8 cellular contexts compared by ENCODE assay signal in the genomic region with DNA sequence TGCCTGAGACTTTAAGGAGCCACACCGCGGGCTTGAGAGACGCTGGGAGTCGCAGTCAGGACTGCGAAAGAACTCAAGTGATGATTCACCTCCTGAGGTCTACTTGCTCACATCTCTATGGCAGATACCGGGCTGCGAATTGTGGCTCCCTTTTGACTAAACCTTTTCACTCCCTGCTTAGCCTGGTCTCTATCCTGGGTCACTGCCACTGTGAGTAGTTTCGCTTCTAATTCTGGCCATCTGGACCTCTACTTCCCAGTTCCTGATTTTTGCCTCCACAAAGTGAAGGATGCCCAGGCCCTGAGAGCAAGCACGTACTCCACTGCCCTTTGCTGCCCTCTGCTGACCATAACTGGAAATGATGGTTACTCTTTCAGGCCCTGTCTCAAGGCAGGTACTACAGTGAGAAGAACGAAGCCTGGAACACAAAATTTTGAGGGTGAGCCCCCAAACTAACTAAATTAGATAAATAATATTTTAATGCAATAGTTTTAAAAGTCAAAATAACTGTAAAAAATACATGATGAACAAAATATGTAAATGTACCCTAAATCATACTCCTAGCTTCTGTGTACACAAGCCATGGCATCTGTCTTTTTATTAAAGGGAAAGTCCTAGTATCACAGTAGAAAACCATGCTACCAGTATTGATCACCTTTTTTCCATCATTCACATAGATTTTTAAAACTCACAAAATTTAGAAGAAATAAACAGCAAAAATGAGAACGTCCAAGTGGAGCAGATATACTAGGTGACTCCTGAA. TPM values are rescaled to one million over a fixed set of nuclear protein-coding genes. Genes with fewer than 3 reads are reported as not detected.
DNase-seq lines count a peak whose midpoint lies in the region; ATAC-seq and TF ChIP-seq lines count a peak whose summit lies in the region.

No MANE protein-coding gene starts in this region.

- H3K27ac ChIP-seq in ascending aorta (peak overlapping the region; percentile 78 to 80), right atrium auricular region (peak overlapping the region; percentile 32 to 36)

- no peak for TF ChIP-seq POLR2A in NB4 (IDR thresholded peaks at IDR 0.05; ENCODE audit: extremely low read depth, insufficient read length)

- intact Hi-C loops in ascending aorta (cut with DNase I): loop anchor here (1.0 to 10.0 kb wide), 6 partner anchors 217 to 595 kb away; partner anchors contain the start of gene PDE5A

- peak; percentile 94 for ATAC-seq in HG02571 (IDR thresholded peaks at IDR 0.05; ENCODE audit: unreplicated experiment)

- no peak overlapping the region for H3K4me3 ChIP-seq in GM12875 (ENCODE audit: low read depth, low read length)
- no peak overlapping the region for H3K4me3 ChIP-seq in NB4 (ENCODE audit: low read depth, low read length)
- peak overlapping the region; percentile 35 to 56 for H3K4me3 ChIP-seq in ascending aorta
- peak overlapping the region in 1 of 2 donors; percentile 19 for H3K4me3 ChIP-seq in right atrium auricular region

- H3K9me3 ChIP-seq in ascending aorta (peaks cover 0 to 2% of the 10 kb centered on the region in 2 donors), right atrium auricular region (no peaks in the 10 kb centered on the region)

- H3K36me3 ChIP-seq in ascending aorta (no peaks in the 10 kb centered on the region), right atrium auricular region (no peaks in the 10 kb centered on the region)

- no peaks in the 10 kb centered on the region for H3K27me3 ChIP-seq in ascending aorta
- no peaks in the 10 kb centered on the region for H3K27me3 ChIP-seq in right atrium auricular region

- TF ChIP-seq CTCF in GM12875 (IDR thresholded peaks at IDR 0.05; ENCODE audit: borderline replicate concordance, insufficient read depth, low read depth, low read length) (peak; percentile 76), NB4 (IDR thresholded peaks at IDR 0.05; ENCODE audit: low read depth, low read length) (peak; percentile 66), ascending aorta (IDR thresholded peaks at IDR 0.05) (peak; percentile 76 to 89 (median 81)), right atrium auricular region (IDR thresholded peaks at IDR 0.05) (peak; percentile 35 to 88)

- H3K4me1 ChIP-seq in ascending aorta (peaks cover 6 to 15% of the 10 kb centered on the region in 2 donors), right atrium auricular region (no peaks in the 10 kb centered on the region)

- DNase-seq in NB4 (ENCODE audit: low read depth): peak; percentile 78
- peak in 4 of 5 experiments; percentile 42 to 72 (median 48) for DNase-seq in T-helper 2 cell
- peak; percentile 23 to 95 for DNase-seq in ascending aorta (ENCODE audit: low spot score in 2 of 2)
- DNase-seq in right atrium auricular region (ENCODE audit: low spot score): peak; percentile 91
- DNase-seq in renal cortical epithelial cell (ENCODE audit: low read depth): peak; percentile 58
- DNase-seq in cortex of kidney (lab: John Stamatoyannopoulos, UW): no peak

RNA-seq across cellular contexts. Expression of gene MAD2L1, which starts 16.7 kb away (rescaled TPM):
- total RNA-seq in ascending aorta: 12.8 TPM
- under 1 TPM; 0.24 to 0.78 TPM for total RNA-seq in right atrium auricular region
- total RNA-seq in renal cortical epithelial cell: 3.5 and 20.3 TPM in 2 replicates

Comparison
In these comparisons a context has a peak if more than half of its experiments do, and no peak if none do; other contexts are left out.
1. H3K4me3 ChIP-seq: peak in ascending aorta (2 of 2); none in GM12875 (single experiment) and NB4 (single experiment).
2. Peak in every context shown above with its lines, with median percentiles within 50 percentile points of each other: CTCF ChIP-seq.